ENCODE assay signal across 33 cellular contexts in the genomic region with DNA sequence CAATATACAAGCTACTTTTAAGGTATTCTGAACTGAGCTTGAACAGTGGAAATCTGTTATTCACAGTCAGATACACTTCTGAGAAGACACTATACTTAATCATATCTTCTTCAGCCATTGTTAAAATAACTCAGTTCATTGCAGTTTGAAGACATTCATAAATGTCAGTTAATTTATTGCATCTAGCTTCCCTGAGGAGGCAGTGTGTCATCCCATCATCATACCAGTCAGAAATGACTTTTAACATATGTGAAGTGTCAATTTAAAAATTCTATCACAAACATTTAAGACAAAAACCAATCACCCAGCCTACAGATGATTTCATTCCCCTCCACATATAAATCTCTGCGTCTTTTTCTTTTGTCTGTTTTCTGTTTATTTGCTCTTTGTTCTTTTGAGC. TPM values are rescaled to one million over a fixed set of nuclear protein-coding genes. Genes with fewer than 3 reads are reported as not detected.
"Had no signal": no experiment of that assay in that cellular context is flagged by ENCODE, and none has a peak within 500 bp of the region (broad histone marks: within the 10 kb centered on the region; RNA-seq: fewer than 3 reads in every experiment).

No MANE protein-coding gene starts in this region.

- H3K9me3 ChIP-seq: adrenal gland, ascending aorta, body of pancreas, breast epithelium had no signal

- H3K27me3 ChIP-seq: adrenal gland, ascending aorta, body of pancreas, brain microvascular endothelial cell, breast epithelium, cardiac muscle cell had no signal

- FAIRE-seq: bronchial epithelial cell had no signal

- H3K27ac ChIP-seq: adrenal gland, ascending aorta, body of pancreas, brain microvascular endothelial cell, breast epithelium, cardiac muscle cell had no signal

- ATAC-seq: activated naive CD4-positive, alpha-beta T cell treated with anti-CD3 and anti-CD28 coated beads, Interleukin-2, amount 50 U/mL, for 72 hours; activated naive CD8-positive, alpha-beta T cell treated with anti-CD3 and anti-CD28 coated beads, Interleukin-2, amount 50 U/mL, for 24 hours; activated T-cell treated with anti-CD3 and anti-CD28 coated beads, Interleukin-2, amount 50 U/mL, for 4 hours; activated T-cell treated with anti-CD3 and anti-CD28 coated beads, Interleukin-2, amount 50 U/mL, for 72 hours; activated T-helper 17 cell treated with anti-CD3 and anti-CD28 coated beads, Interleukin-2, amount 50 U/mL, for 72 hours; body of pancreas had no signal

- H3K4me3 ChIP-seq: adrenal gland, ascending aorta, body of pancreas, breast epithelium, cardiac muscle cell had no signal

- DNase-seq: activated effector memory CD4-positive, alpha-beta T cell treated with anti-CD3 and anti-CD28 coated beads, Interleukin-2, amount 50 U/mL, for 16 hours; activated effector memory CD4-positive, alpha-beta T cell treated with Interleukin-2 at 50 U/mL for 16 hours; activated gamma-delta T cell; activated gamma-delta T cell treated with Interleukin-2 at 50 U/mL for 16 hours; activated naive CD4-positive, alpha-beta T cell; activated naive CD4-positive, alpha-beta T cell treated with anti-CD3 and anti-CD28 coated beads for 36 hours; activated naive CD4-positive, alpha-beta T cell treated with anti-CD3 and anti-CD28 coated beads, Interleukin-2, amount 10 ng/mL, durations not matched to agents 7 days and 5 days; activated naive CD4-positive, alpha-beta T cell treated with anti-CD3 and anti-CD28 coated beads, Interleukin-2, amount 50 U/mL, for 16 hours; activated naive CD4-positive, alpha-beta T cell treated with Interleukin-2 at 50 U/mL for 16 hours; activated naive CD8-positive, alpha-beta T cell treated with anti-CD3 and anti-CD28 coated beads for 36 hours; activated naive CD8-positive, alpha-beta T cell treated with anti-CD3 and anti-CD28 coated beads, Interleukin-2, amount 10 ng/mL, durations not matched to agents 7 days and 5 days; activated naive CD8-positive, alpha-beta T cell treated with anti-CD3 and anti-CD28 coated beads, Interleukin-2, amount 50 U/mL, for 24 hours; activated T-cell treated with anti-CD3 and anti-CD28 coated beads, Interleukin-2, amount 50 U/mL, for 24 hours; activated T-cell treated with anti-CD3 and anti-CD28 coated beads, Interleukin-2, amount 50 U/mL, for 4 hours; activated T-cell treated with anti-CD3 and anti-CD28 coated beads, Interleukin-2, amount 50 U/mL, for 48 hours; activated T-cell treated with anti-CD3 and anti-CD28 coated beads, Interleukin-2, amount 50 U/mL, for 72 hours; adrenal gland; amniotic stem cell; amygdala; anterior cingulate cortex; aorta; body of pancreas; brain microvascular endothelial cell; caudate nucleus; central memory CD4-positive, alpha-beta T cell; cerebellar nuclear complex had no signal

- H3K36me3 ChIP-seq: adrenal gland, ascending aorta, brain microvascular endothelial cell, breast epithelium, cardiac muscle cell had no signal

RNA-seq across cellular contexts. Expression of a gene that starts 7.5 kb away (rescaled TPM):
- polyA plus RNA-seq: adipose tissue, adrenal gland, aorta, cardiac muscle cell had no signal

RNA-seq across cellular contexts. Expression of a gene that starts 54.3 kb away (rescaled TPM):
- polyA plus RNA-seq: aorta, cardiac muscle cell had no signal
